Comparison of ENCODE assay signal across 1 cellular context in the genomic region with DNA sequence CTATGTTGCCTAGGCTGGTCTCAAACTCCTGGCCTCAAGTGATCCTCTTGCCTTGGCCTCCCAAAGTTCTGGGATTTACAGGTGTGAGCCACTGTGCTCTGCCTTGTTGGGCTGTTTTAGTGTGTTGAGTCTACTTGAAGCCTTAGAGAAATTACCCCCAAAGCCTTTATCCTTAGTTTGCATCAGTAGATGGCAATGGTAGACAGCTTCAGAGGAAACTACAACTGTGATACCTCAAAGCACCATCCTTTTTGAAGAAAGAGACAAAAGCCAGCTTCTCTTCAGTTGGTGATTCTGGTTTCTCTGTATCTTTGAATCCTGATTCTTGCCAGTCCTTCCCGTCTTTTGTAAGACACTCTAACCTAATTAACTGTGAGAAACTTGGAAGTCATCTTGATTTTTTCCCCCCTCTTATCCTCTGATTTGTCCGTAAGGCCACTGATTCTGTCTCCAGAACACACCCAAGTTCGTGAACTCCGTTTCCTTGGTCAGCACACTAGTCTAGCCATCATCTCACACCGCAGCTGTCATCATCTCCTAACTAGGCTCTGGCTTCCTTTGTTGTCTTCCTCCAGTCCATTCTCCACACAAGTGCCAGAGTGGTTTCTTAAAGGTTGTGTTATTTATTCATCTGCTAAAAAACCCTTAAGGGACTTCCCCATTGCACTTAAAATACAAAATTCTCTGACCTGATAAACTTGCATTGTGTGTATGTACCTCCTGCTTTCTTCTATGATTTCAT.
TF ChIP-seq lines count a peak whose summit lies in the region.

No MANE protein-coding gene starts in this region.

TF ChIP-seq in GM12878, 131 proteins besides CTCF, POLR2A, EP300 and RAD21:
- TF ChIP-seq, protein P1, sequence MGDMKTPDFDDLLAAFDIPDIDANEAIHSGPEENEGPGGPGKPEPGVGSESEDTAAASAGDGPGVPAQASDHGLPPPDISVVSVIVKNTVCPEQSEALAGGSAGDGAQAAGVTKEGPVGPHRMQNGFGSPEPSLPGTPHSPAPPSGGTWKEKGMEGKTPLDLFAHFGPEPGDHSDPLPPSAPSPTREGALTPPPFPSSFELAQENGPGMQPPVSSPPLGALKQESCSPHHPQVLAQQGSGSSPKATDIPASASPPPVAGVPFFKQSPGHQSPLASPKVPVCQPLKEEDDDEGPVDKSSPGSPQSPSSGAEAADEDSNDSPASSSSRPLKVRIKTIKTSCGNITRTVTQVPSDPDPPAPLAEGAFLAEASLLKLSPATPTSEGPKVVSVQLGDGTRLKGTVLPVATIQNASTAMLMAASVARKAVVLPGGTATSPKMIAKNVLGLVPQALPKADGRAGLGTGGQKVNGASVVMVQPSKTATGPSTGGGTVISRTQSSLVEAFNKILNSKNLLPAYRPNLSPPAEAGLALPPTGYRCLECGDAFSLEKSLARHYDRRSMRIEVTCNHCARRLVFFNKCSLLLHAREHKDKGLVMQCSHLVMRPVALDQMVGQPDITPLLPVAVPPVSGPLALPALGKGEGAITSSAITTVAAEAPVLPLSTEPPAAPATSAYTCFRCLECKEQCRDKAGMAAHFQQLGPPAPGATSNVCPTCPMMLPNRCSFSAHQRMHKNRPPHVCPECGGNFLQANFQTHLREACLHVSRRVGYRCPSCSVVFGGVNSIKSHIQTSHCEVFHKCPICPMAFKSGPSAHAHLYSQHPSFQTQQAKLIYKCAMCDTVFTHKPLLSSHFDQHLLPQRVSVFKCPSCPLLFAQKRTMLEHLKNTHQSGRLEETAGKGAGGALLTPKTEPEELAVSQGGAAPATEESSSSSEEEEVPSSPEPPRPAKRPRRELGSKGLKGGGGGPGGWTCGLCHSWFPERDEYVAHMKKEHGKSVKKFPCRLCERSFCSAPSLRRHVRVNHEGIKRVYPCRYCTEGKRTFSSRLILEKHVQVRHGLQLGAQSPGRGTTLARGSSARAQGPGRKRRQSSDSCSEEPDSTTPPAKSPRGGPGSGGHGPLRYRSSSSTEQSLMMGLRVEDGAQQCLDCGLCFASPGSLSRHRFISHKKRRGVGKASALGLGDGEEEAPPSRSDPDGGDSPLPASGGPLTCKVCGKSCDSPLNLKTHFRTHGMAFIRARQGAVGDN (IDR thresholded peaks at IDR 0.05) = no peak
- TF ChIP-seq NR2F1 (conservative IDR thresholded peaks at IDR 0.05) = no peak
- TF ChIP-seq ZZZ3 (IDR thresholded peaks at IDR 0.05; ENCODE audit: control insufficient read depth, insufficient read length, low read depth) = no peak
- no peak for TF ChIP-seq SIN3A (IDR thresholded peaks at IDR 0.05; ENCODE audit: low read depth, low read length)
- TF ChIP-seq TCF12 (IDR thresholded peaks at IDR 0.05; ENCODE audit: low read depth, low read length) = no peak
- no peak for TF ChIP-seq NR2C2 (IDR thresholded peaks at IDR 0.05; ENCODE audit: borderline replicate concordance, control insufficient read depth, insufficient read length, low read depth)
- TF ChIP-seq ZNF274 (IDR thresholded peaks at IDR 0.05; ENCODE audit: insufficient read depth, insufficient read length) = no peak
- TF ChIP-seq, protein P2, sequence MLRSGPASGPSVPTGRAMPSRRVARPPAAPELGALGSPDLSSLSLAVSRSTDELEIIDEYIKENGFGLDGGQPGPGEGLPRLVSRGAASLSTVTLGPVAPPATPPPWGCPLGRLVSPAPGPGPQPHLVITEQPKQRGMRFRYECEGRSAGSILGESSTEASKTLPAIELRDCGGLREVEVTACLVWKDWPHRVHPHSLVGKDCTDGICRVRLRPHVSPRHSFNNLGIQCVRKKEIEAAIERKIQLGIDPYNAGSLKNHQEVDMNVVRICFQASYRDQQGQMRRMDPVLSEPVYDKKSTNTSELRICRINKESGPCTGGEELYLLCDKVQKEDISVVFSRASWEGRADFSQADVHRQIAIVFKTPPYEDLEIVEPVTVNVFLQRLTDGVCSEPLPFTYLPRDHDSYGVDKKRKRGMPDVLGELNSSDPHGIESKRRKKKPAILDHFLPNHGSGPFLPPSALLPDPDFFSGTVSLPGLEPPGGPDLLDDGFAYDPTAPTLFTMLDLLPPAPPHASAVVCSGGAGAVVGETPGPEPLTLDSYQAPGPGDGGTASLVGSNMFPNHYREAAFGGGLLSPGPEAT (IDR thresholded peaks at IDR 0.05; ENCODE audit: low read depth) = no peak
- TF ChIP-seq MXI1 (IDR thresholded peaks at IDR 0.05; ENCODE audit: low read depth, low read length) = no peak
- TF ChIP-seq MTA2 (IDR thresholded peaks at IDR 0.05; ENCODE audit: low read depth) = no peak
- no peak for TF ChIP-seq SP1 (IDR thresholded peaks at IDR 0.05; ENCODE audit: low read depth, low read length)
- TF ChIP-seq MYB (IDR thresholded peaks at IDR 0.05; ENCODE audit: borderline replicate concordance, low read depth, low read length) = no peak
- no peak for TF ChIP-seq RUNX3 (IDR thresholded peaks at IDR 0.05; ENCODE audit: low read length)
- no peak for TF ChIP-seq SPI1 (IDR thresholded peaks at IDR 0.05; ENCODE audit: borderline replicate concordance, insufficient read depth, low read depth, low read length)
